Comparison of ENCODE assay signal across 23 cellular contexts in genomic region chr2:171711351-171711750, GRCh38. TPM values are rescaled to one million over a fixed set of nuclear protein-coding genes. Genes with fewer than 3 reads are reported as not detected.
DNase-seq lines count a peak whose midpoint lies in the region; ATAC-seq and TF ChIP-seq lines count a peak whose summit lies in the region.
"Had no signal": no experiment of that assay in that cellular context is flagged by ENCODE, and none has a peak within 500 bp of the region (broad histone marks: within the 10 kb centered on the region; RNA-seq: fewer than 3 reads in every experiment).

No MANE protein-coding gene starts in this region.

- no peaks in the 10 kb centered on the region for H3K9me3 Mint-ChIP-seq in osteocyte (ENCODE audit: unreplicated experiment)
- no peaks in the 10 kb centered on the region for H3K9me3 Mint-ChIP-seq in activated CD8-positive, alpha-beta T cell treated with anti-CD3 and anti-CD28 coated beads for 36 hours
- H3K9me3 Mint-ChIP-seq: activated CD4-positive, alpha-beta T cell treated with anti-CD3 and anti-CD28 coated beads, Interleukin-2, amount 10 ng/mL, durations not matched to agents 24 days and 14 days; CD8-positive, alpha-beta memory T cell; H9; mesothelial cell of epicardium; nephron; stimulated activated naive B cell treated with anti-CD40 and anti-IgM and Interleukin-4, amounts not matched to agents 10 μg/mL and 1 μg/mL and 100 μg/mL, for 72 hours had no signal

- H2AFZ ChIP-seq in GM23248 (no peak overlapping the region), SK-N-SH (ENCODE audit: low read depth) (no peak overlapping the region)

- no peak for TF ChIP-seq RAD21 in SK-N-SH (IDR thresholded peaks at IDR 0.05; ENCODE audit: low read length)

- H3K9ac ChIP-seq in GM23248: peak overlapping the region; percentile 41
- H3K9ac ChIP-seq in SK-N-SH: peak overlapping the region; percentile 39; the same call in 1 of the 2 replicates

- peaks cover 29% of the 10 kb centered on the region for H3K36me3 Mint-ChIP-seq in osteocyte (ENCODE audit: unreplicated experiment)
- no peaks in the 10 kb centered on the region for H3K36me3 Mint-ChIP-seq in activated CD8-positive, alpha-beta T cell treated with anti-CD3 and anti-CD28 coated beads for 36 hours (ENCODE audit: low read depth)

- no peak for TF ChIP-seq CTCF in SK-N-SH (IDR thresholded peaks at IDR 0.05)
- TF ChIP-seq CTCF in osteocyte (IDR thresholded peaks at IDR 0.05): no peak
- no peak for TF ChIP-seq CTCF in activated CD8-positive, alpha-beta T cell treated with anti-CD3 and anti-CD28 coated beads for 36 hours (IDR thresholded peaks at IDR 0.05)

- POLR2A ChIA-PET in SK-N-SH (lab: Yijun Ruan, JAX): no interaction called here
- POLR2A ChIA-PET in activated CD8-positive, alpha-beta T cell treated with anti-CD3 and anti-CD28 coated beads for 36 hours (lab: Charles Lee): interaction anchor here (1.0 kb wide), 1 partner anchor 12 kb away, joined by 3 read pairs; no protein-coding TSS in a partner anchor

- no peaks in the 10 kb centered on the region for H3K27me3 ChIP-seq in GM23248 (replicated peaks; ENCODE audit: insufficient read depth)
- no peaks in the 10 kb centered on the region for H3K27me3 ChIP-seq in SK-N-SH (ENCODE audit: insufficient read depth)

- intact Hi-C loops in activated CD8-positive, alpha-beta T cell treated with anti-CD3 and anti-CD28 coated beads for 36 hours (cut with micrococcal nuclease): no loop called here

- H3K4me3 ChIP-seq in GM23248: peak overlapping the region; percentile 21; the same call in 1 of the 2 replicates
- no peak overlapping the region for H3K4me3 ChIP-seq in SK-N-SH (ENCODE audit: low read depth in 2 of 2, low read length in 1 of 2)

- H3K79me2 ChIP-seq in GM23248 (ENCODE audit: insufficient read depth): peaks cover 75% of the 10 kb centered on the region
- H3K79me2 ChIP-seq in SK-N-SH (ENCODE audit: insufficient read depth): peaks cover 80% of the 10 kb centered on the region

- peaks cover 28% of the 10 kb centered on the region for H3F3A ChIP-seq in GM23248 (ENCODE audit: insufficient read depth)
- peaks cover 32% of the 10 kb centered on the region for H3F3A ChIP-seq in SK-N-SH (replicated peaks; ENCODE audit: insufficient read depth)

- peak overlapping the region; percentile 34 for H3K27ac Mint-ChIP-seq in osteocyte (ENCODE audit: unreplicated experiment)
- H3K27ac Mint-ChIP-seq in activated CD8-positive, alpha-beta T cell treated with anti-CD3 and anti-CD28 coated beads for 36 hours: no peak overlapping the region
- H3K27ac Mint-ChIP-seq: activated CD4-positive, alpha-beta T cell treated with anti-CD3 and anti-CD28 coated beads, Interleukin-2, amount 10 ng/mL, durations not matched to agents 24 days and 14 days; mesothelial cell of epicardium; nephron; stimulated activated naive B cell treated with anti-CD40 and anti-IgM and Interleukin-4, amounts not matched to agents 10 μg/mL and 1 μg/mL and 100 μg/mL, for 72 hours had no signal

- H3K4me3 Mint-ChIP-seq in osteocyte (ENCODE audit: unreplicated experiment): no peak overlapping the region
- no peak overlapping the region for H3K4me3 Mint-ChIP-seq in activated CD8-positive, alpha-beta T cell treated with anti-CD3 and anti-CD28 coated beads for 36 hours
- H3K4me3 Mint-ChIP-seq: activated CD4-positive, alpha-beta T cell treated with anti-CD3 and anti-CD28 coated beads, Interleukin-2, amount 10 ng/mL, durations not matched to agents 24 days and 14 days; CD8-positive, alpha-beta memory T cell; H9; mesothelial cell of epicardium; nephron; stimulated activated naive B cell treated with anti-CD40 and anti-IgM and Interleukin-4, amounts not matched to agents 10 μg/mL and 1 μg/mL and 100 μg/mL, for 72 hours had no signal

- H3K27ac ChIP-seq in GM23248: peak overlapping the region; percentile 82
- H3K27ac ChIP-seq in SK-N-SH (ENCODE audit: low read depth in 2 of 2, low read length in 1 of 2): peak overlapping the region in 1 of 2 experiments; percentile 90; a peak in 2 of 4 replicates
- peak overlapping the region; percentile 78 for H3K27ac ChIP-seq in epithelial cell of prostate

- H3K4me1 ChIP-seq in GM23248 (ENCODE audit: insufficient read depth) (peaks cover 27% of the 10 kb centered on the region), SK-N-SH (ENCODE audit: control insufficient read depth in 1 of 2, insufficient read depth in 2 of 2, low read depth in 1 of 2, low read length in 1 of 2) (peaks cover 0 to 43% of the 10 kb centered on the region in 2 experiments; a peak in 1 of 4 replicates)

- H3K9me3 ChIP-seq in GM23248 (ENCODE audit: low read depth) (no peaks in the 10 kb centered on the region), SK-N-SH (no peaks in the 10 kb centered on the region)

- no peaks in the 10 kb centered on the region for H3K27me3 Mint-ChIP-seq in osteocyte (ENCODE audit: unreplicated experiment)
- H3K27me3 Mint-ChIP-seq in activated CD8-positive, alpha-beta T cell treated with anti-CD3 and anti-CD28 coated beads for 36 hours: no peaks in the 10 kb centered on the region
- H3K27me3 Mint-ChIP-seq: activated CD4-positive, alpha-beta T cell treated with anti-CD3 and anti-CD28 coated beads, Interleukin-2, amount 10 ng/mL, durations not matched to agents 24 days and 14 days; CD8-positive, alpha-beta memory T cell; stimulated activated naive B cell treated with anti-CD40 and anti-IgM and Interleukin-4, amounts not matched to agents 10 μg/mL and 1 μg/mL and 100 μg/mL, for 72 hours had no signal

- H3K36me3 ChIP-seq in GM23248 (ENCODE audit: low read depth) (peaks cover 30% of the 10 kb centered on the region), SK-N-SH (replicated peaks in 1 of 2; ENCODE audit: control insufficient read depth in 1 of 2, insufficient read depth in 2 of 2, low read length in 1 of 2) (peaks cover 31 to 37% of the 10 kb centered on the region in 2 experiments)

- TF ChIP-seq EP300 in SK-N-SH (IDR thresholded peaks at IDR 0.05; ENCODE audit: borderline replicate concordance in 1 of 2, low read depth in 1 of 2, low read length in 1 of 2): no peak

- H3K4me1 Mint-ChIP-seq in osteocyte (ENCODE audit: unreplicated experiment): peaks cover 49% of the 10 kb centered on the region
- H3K4me1 Mint-ChIP-seq in activated CD8-positive, alpha-beta T cell treated with anti-CD3 and anti-CD28 coated beads for 36 hours (ENCODE audit: low read depth): peaks cover 11% of the 10 kb centered on the region
- H3K4me1 Mint-ChIP-seq: H9; stimulated activated naive B cell treated with anti-CD40 and anti-IgM and Interleukin-4, amounts not matched to agents 10 μg/mL and 1 μg/mL and 100 μg/mL, for 72 hours had no signal

- H3K4me2 ChIP-seq in GM23248 (ENCODE audit: unreplicated experiment) (peak overlapping the region; percentile 63), SK-N-SH (peak overlapping the region; percentile 38; the same call in 1 of the 2 replicates)

- in situ Hi-C loops in GM23248 (cut with MboI): no loop called here

- no peaks in the 10 kb centered on the region for H3K9me2 ChIP-seq in GM23248 (ENCODE audit: insufficient read depth)
- H3K9me2 ChIP-seq in SK-N-SH: no peaks in the 10 kb centered on the region

- DNase-seq in GM23248 (peak; percentile 45), SK-N-SH (no peak), epithelial cell of prostate (ENCODE audit: low read depth, low spot score) (no peak), osteocyte (ENCODE audit: extremely low spot score, unreplicated experiment) (no peak), ureter (ENCODE audit: low spot score) (no peak)
- DNase-seq in activated CD8-positive, alpha-beta T cell treated with anti-CD3 and anti-CD28 coated beads for 36 hours: no peak
- DNase-seq in NK-92 treated with Interleukin-12 subunit alpha and Interleukin-12 subunit beta, amount 100 ng/mL, for 24 hours (lab: John Stamatoyannopoulos, UW): no peak
- DNase-seq: activated CD4-positive, alpha-beta T cell treated with anti-CD3 and anti-CD28 coated beads, Interleukin-2, amount 10 ng/mL, durations not matched to agents 24 days and 14 days; activated CD8-positive, alpha-beta memory T cell treated with anti-CD3 and anti-CD28 coated beads, Interleukin-2, amount 50 U/mL, for 4 hours; activated effector memory CD4-positive, alpha-beta T cell treated with anti-CD3 and anti-CD28 coated beads, Interleukin-2, amount 50 U/mL, for 16 hours; CD8-positive, alpha-beta memory T cell; DMS53; glutamatergic neuron; H9; NCI-H1105; NCI-H2081; NCI-H446 treated with DMSO at 0.1 percent for 48 hours; stimulated activated CD4-positive, alpha-beta T cell treated with anti-CD3 and anti-CD28 coated beads, Interleukin-1b, Interleukin-23, amount 100 ng/mL, for 48 hours; stimulated activated naive B cell treated with anti-CD40 and anti-IgM and Interleukin-4, amounts not matched to agents 10 μg/mL and 1 μg/mL and 100 μg/mL, for 72 hours had no signal

- CTCF ChIA-PET in SK-N-SH (lab: Yijun Ruan, JAX): interaction anchor here (1.5 to 3.7 kb wide), 2 partner anchors 12 to 395 kb away, joined by 4 to 13 read pairs; no protein-coding TSS in a partner anchor
- CTCF ChIA-PET in activated CD8-positive, alpha-beta T cell treated with anti-CD3 and anti-CD28 coated beads for 36 hours (lab: Charles Lee): interaction anchor here (0.9 to 1.6 kb wide), 4 partner anchors 27 to 416 kb away, joined by 3 to 4 read pairs (median 3); no protein-coding TSS in a partner anchor

- H4K20me1 ChIP-seq in GM23248 (ENCODE audit: insufficient read depth) (no peaks in the 10 kb centered on the region), SK-N-SH (ENCODE audit: insufficient read depth) (peaks cover 8% of the 10 kb centered on the region)

- no peak for ATAC-seq in GM19351 (IDR thresholded peaks at IDR 0.05; ENCODE audit: unreplicated experiment)
- no peak for ATAC-seq in activated CD8-positive, alpha-beta T cell treated with anti-CD3 and anti-CD28 coated beads for 36 hours
- ATAC-seq: esophagus mucosa; stimulated activated naive B cell treated with anti-CD40 and anti-IgM and Interleukin-4, amounts not matched to agents 10 μg/mL and 1 μg/mL and 100 μg/mL, for 72 hours had no signal

TF ChIP-seq in SK-N-SH, 30 proteins besides CTCF, POLR2A, EP300 and RAD21 (continues in another document):
- TF ChIP-seq USF2 (IDR thresholded peaks at IDR 0.05; ENCODE audit: borderline replicate concordance, low read depth, low read length): no peak

RNA-seq across cellular contexts. Expression of gene DYNC1I2, which starts 24.1 kb away (rescaled TPM):
- total RNA-seq in GM23248 (2014; rRNA removed; shearing (Covaris generic)): 91.7 and 118 TPM in 2 replicates
- polyA plus RNA-seq in GM23248 (2016; fragmentation: Nextera tagmentation; extraction: Ambion mirVana) (74.3 and 76.7 TPM in 2 replicates), SK-N-SH (2012; rRNA removed) (99.7 and 134 TPM in 2 replicates)
- 139 and 147 TPM in 2 replicates for polyA plus RNA-seq in SK-N-SH (2012; cell fraction: cytosol; rRNA removed)
- 50.7 and 114 TPM in 2 replicates for polyA plus RNA-seq in SK-N-SH (2012; cell fraction: nucleus; rRNA removed)
- total RNA-seq in osteocyte (118 and 127 TPM in 2 replicates), ureter (97.6 TPM)
- total RNA-seq in activated CD8-positive, alpha-beta T cell treated with anti-CD3 and anti-CD28 coated beads for 36 hours: 10 to 100 TPM; 39.9 to 40.0 TPM
